36 cellular contexts compared by ENCODE assay signal in the genomic region with DNA sequence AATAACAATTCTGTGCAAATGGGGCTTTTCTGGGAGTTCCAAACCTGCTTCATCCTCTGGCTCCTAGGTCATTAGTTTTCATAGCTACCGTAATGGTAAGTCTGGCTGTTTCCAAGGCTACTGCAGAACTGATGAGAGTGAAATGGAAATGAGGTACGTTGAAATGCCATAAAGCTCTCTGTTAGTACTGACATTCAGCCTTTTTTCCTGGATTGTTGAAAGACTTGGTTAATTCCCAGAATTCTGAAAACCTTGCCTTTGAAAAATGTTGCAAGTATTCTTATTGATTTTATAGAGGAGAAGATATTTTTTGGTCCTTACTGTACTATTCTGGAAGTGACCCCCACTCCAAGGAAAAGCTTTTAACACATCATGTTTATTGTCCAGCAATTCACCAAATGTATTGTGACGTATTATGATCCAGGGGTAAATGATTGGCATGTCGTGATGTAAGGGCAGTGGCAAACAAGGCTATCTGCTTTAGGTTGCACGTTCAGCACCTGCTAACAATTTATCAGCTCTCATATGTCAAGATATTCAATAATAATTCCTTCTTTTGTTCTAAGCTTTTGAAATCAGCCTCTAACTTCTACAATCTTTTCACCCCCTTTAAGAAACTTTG.
"Had no signal": no experiment of that assay in that cellular context is flagged by ENCODE, and none has a peak within 500 bp of the region (broad histone marks: within the 10 kb centered on the region; RNA-seq: fewer than 3 reads in every experiment).

No MANE protein-coding gene starts in this region.

- H3K9me3 ChIP-seq: adrenal gland, body of pancreas, breast epithelium had no signal

- H3K36me3 ChIP-seq: adrenal gland, brain microvascular endothelial cell, breast epithelium had no signal

- H3K4me1 ChIP-seq: body of pancreas, breast epithelium had no signal

- H3K27me3 Mint-ChIP-seq: activated CD4-positive, alpha-beta memory T cell treated with anti-CD3 and anti-CD28 coated beads for 36 hours; activated CD4-positive, alpha-beta T cell treated with anti-CD3 and anti-CD28 coated beads, Interleukin-2, amount 10 ng/mL, durations not matched to agents 24 days and 14 days; activated T-helper 17 cell treated with anti-CD3 and anti-CD28 coated beads, Interleukin-2, amount 50 U/mL, for 72 hours had no signal

- H3K27ac ChIP-seq: adrenal gland, body of pancreas, brain microvascular endothelial cell, breast epithelium, VCaP had no signal

- DNase-seq: activated B cell treated with CpG ODN at 0.5 μM for 24 hours; activated CD4-positive, alpha-beta memory T cell treated with anti-CD3 and anti-CD28 coated beads for 36 hours; activated CD4-positive, alpha-beta T cell treated with anti-CD3 and anti-CD28 coated beads for 4 hours; activated CD4-positive, alpha-beta T cell treated with anti-CD3 and anti-CD28 coated beads, Interleukin-2, amount 10 ng/mL, durations not matched to agents 24 days and 14 days; activated CD4-positive, alpha-beta T cell treated with anti-CD3 and anti-CD28 coated beads, Interleukin-2, amount 50 U/mL, for 1 hour; activated CD4-positive, alpha-beta T cell treated with anti-CD3 and anti-CD28 coated beads, Interleukin-2, amount 50 U/mL, for 4 hours; activated CD4-positive, CD25-positive, alpha-beta regulatory T cell treated with anti-CD3 and anti-CD28 coated beads, Interleukin-2, amount 50 U/mL, for 72 hours; activated CD8-positive, alpha-beta memory T cell treated with anti-CD3 and anti-CD28 coated beads, Interleukin-2, amount 50 U/mL, for 4 hours; activated CD8-positive, alpha-beta T cell treated with anti-CD3 and anti-CD28 coated beads for 36 hours; activated effector memory CD4-positive, alpha-beta T cell treated with anti-CD3 and anti-CD28 coated beads, Interleukin-2, amount 50 U/mL, for 16 hours; activated gamma-delta T cell treated with Interleukin-2 at 50 U/mL for 16 hours; activated naive CD4-positive, alpha-beta T cell; activated naive CD4-positive, alpha-beta T cell treated with anti-CD3 and anti-CD28 coated beads for 36 hours; activated naive CD4-positive, alpha-beta T cell treated with anti-CD3 and anti-CD28 coated beads, Interleukin-2, amount 50 U/mL, for 16 hours; activated naive CD8-positive, alpha-beta T cell treated with anti-CD3 and anti-CD28 coated beads for 36 hours; activated T-cell treated with anti-CD3 and anti-CD28 coated beads for 4 hours; activated T-cell treated with anti-CD3 and anti-CD28 coated beads, Interleukin-2, amount 50 U/mL, for 1 hour; activated T-cell treated with anti-CD3 and anti-CD28 coated beads, Interleukin-2, amount 50 U/mL, for 4 hours; activated T-cell treated with anti-CD3 and anti-CD28 coated beads, Interleukin-2, amount 50 U/mL, for 72 hours; adrenal gland; amniotic stem cell; aorta; body of pancreas; brain microvascular endothelial cell; central memory CD4-positive, alpha-beta T cell; T-helper 2 cell; T-helper 9 cell had no signal

- H3K4me1 Mint-ChIP-seq: activated B cell treated with CpG ODN at 0.5 μM for 24 hours; activated CD4-positive, alpha-beta T cell treated with anti-CD3 and anti-CD28 coated beads, Interleukin-2, amount 10 ng/mL, durations not matched to agents 24 days and 14 days; activated naive CD8-positive, alpha-beta T cell treated with anti-CD3 and anti-CD28 coated beads for 36 hours; activated T-helper 17 cell treated with anti-CD3 and anti-CD28 coated beads, Interleukin-2, amount 50 U/mL, for 72 hours had no signal

- FAIRE-seq: astrocyte, TTC549 had no signal

- ATAC-seq: activated CD8-positive, alpha-beta T cell treated with anti-CD3 and anti-CD28 coated beads for 36 hours; activated naive CD4-positive, alpha-beta T cell treated with anti-CD3 and anti-CD28 coated beads, Interleukin-2, amount 50 U/mL, for 72 hours; activated T-cell treated with anti-CD3 and anti-CD28 coated beads, Interleukin-2, amount 50 U/mL, for 4 hours; activated T-cell treated with anti-CD3 and anti-CD28 coated beads, Interleukin-2, amount 50 U/mL, for 72 hours; activated T-helper 17 cell treated with anti-CD3 and anti-CD28 coated beads, Interleukin-2, amount 50 U/mL, for 72 hours; body of pancreas had no signal

- H3K4me3 Mint-ChIP-seq: activated B cell treated with CpG ODN at 0.5 μM for 24 hours; activated CD4-positive, alpha-beta memory T cell treated with anti-CD3 and anti-CD28 coated beads for 36 hours; activated CD4-positive, alpha-beta T cell treated with anti-CD3 and anti-CD28 coated beads, Interleukin-2, amount 10 ng/mL, durations not matched to agents 24 days and 14 days; activated CD8-positive, alpha-beta T cell treated with anti-CD3 and anti-CD28 coated beads for 36 hours; activated naive CD4-positive, alpha-beta T cell treated with anti-CD3 and anti-CD28 coated beads for 36 hours; activated naive CD8-positive, alpha-beta T cell treated with anti-CD3 and anti-CD28 coated beads for 36 hours; activated T-cell treated with anti-CD3 and anti-CD28 coated beads, Interleukin-2, amount 50 U/mL, for 4 hours; activated T-cell treated with anti-CD3 and anti-CD28 coated beads, Interleukin-2, amount 50 U/mL, for 72 hours; activated T-helper 1 cell treated with anti-CD3 and anti-CD28 coated beads, Interleukin-12 subunit alpha, Interleukin-12 subunit beta, Interleukin-2, Interleukin-4 antibody, amounts not matched to agents 30 ng/mL and 10 ng/mL and 1 ng/mL, durations not matched to agents 14 hours and 24 hours and 36 hours; activated T-helper 17 cell treated with anti-CD3 and anti-CD28 coated beads, Interleukin-2, amount 50 U/mL, for 72 hours; T-helper 1 cell treated with Interleukin-12 subunit alpha and Interleukin-12 subunit beta and Interleukin-4 antibody, amounts not matched to agents 30 μg/mL and 1 μg/mL, for 36 hours; T-helper 2 cell treated with Interferon-gamma antibody and Interleukin-4, amounts not matched to agents 5 μg/mL and 100 μg/mL, for 36 hours had no signal

- H3K36me3 Mint-ChIP-seq: activated CD4-positive, alpha-beta memory T cell treated with anti-CD3 and anti-CD28 coated beads for 36 hours; activated naive CD4-positive, alpha-beta T cell treated with anti-CD3 and anti-CD28 coated beads, Interleukin-2, amount 50 U/mL, for 72 hours; activated naive CD8-positive, alpha-beta T cell treated with anti-CD3 and anti-CD28 coated beads for 36 hours had no signal

- H3K9me3 Mint-ChIP-seq: activated B cell treated with CpG ODN at 0.5 μM for 24 hours; activated CD4-positive, alpha-beta memory T cell treated with anti-CD3 and anti-CD28 coated beads for 36 hours; activated CD4-positive, alpha-beta T cell treated with anti-CD3 and anti-CD28 coated beads, Interleukin-2, amount 10 ng/mL, durations not matched to agents 24 days and 14 days; activated CD8-positive, alpha-beta T cell treated with anti-CD3 and anti-CD28 coated beads for 36 hours; activated naive CD4-positive, alpha-beta T cell treated with anti-CD3 and anti-CD28 coated beads for 36 hours; activated naive CD4-positive, alpha-beta T cell treated with anti-CD3 and anti-CD28 coated beads, Interleukin-2, amount 50 U/mL, for 72 hours; activated naive CD8-positive, alpha-beta T cell treated with anti-CD3 and anti-CD28 coated beads for 36 hours; activated T-cell treated with anti-CD3 and anti-CD28 coated beads, Interleukin-2, amount 50 U/mL, for 4 hours; activated T-cell treated with anti-CD3 and anti-CD28 coated beads, Interleukin-2, amount 50 U/mL, for 72 hours; activated T-helper 1 cell treated with anti-CD3 and anti-CD28 coated beads, Interleukin-12 subunit alpha, Interleukin-12 subunit beta, Interleukin-2, Interleukin-4 antibody, amounts not matched to agents 30 ng/mL and 10 ng/mL and 1 ng/mL, durations not matched to agents 14 hours and 24 hours and 36 hours; activated T-helper 17 cell treated with anti-CD3 and anti-CD28 coated beads, Interleukin-2, amount 50 U/mL, for 72 hours; T-helper 1 cell treated with Interleukin-12 subunit alpha and Interleukin-12 subunit beta and Interleukin-4 antibody, amounts not matched to agents 30 μg/mL and 1 μg/mL, for 36 hours; T-helper 2 cell treated with Interferon-gamma antibody and Interleukin-4, amounts not matched to agents 5 μg/mL and 100 μg/mL, for 36 hours had no signal

- H3K27me3 ChIP-seq: adrenal gland, body of pancreas, brain microvascular endothelial cell, breast epithelium had no signal

- H3K27ac Mint-ChIP-seq: activated B cell treated with CpG ODN at 0.5 μM for 24 hours; activated CD4-positive, alpha-beta memory T cell treated with anti-CD3 and anti-CD28 coated beads for 36 hours; activated CD4-positive, alpha-beta T cell treated with anti-CD3 and anti-CD28 coated beads, Interleukin-2, amount 10 ng/mL, durations not matched to agents 24 days and 14 days; activated CD8-positive, alpha-beta T cell treated with anti-CD3 and anti-CD28 coated beads for 36 hours; activated naive CD4-positive, alpha-beta T cell treated with anti-CD3 and anti-CD28 coated beads for 36 hours; activated naive CD4-positive, alpha-beta T cell treated with anti-CD3 and anti-CD28 coated beads, Interleukin-2, amount 50 U/mL, for 72 hours; activated naive CD8-positive, alpha-beta T cell treated with anti-CD3 and anti-CD28 coated beads for 36 hours; activated T-cell treated with anti-CD3 and anti-CD28 coated beads, Interleukin-2, amount 50 U/mL, for 72 hours; activated T-helper 1 cell treated with anti-CD3 and anti-CD28 coated beads, Interleukin-12 subunit alpha, Interleukin-12 subunit beta, Interleukin-2, Interleukin-4 antibody, amounts not matched to agents 30 ng/mL and 10 ng/mL and 1 ng/mL, durations not matched to agents 14 hours and 24 hours and 36 hours; activated T-helper 17 cell treated with anti-CD3 and anti-CD28 coated beads, Interleukin-2, amount 50 U/mL, for 72 hours; T-helper 1 cell treated with Interleukin-12 subunit alpha and Interleukin-12 subunit beta and Interleukin-4 antibody, amounts not matched to agents 30 μg/mL and 1 μg/mL, for 36 hours; T-helper 2 cell treated with Interferon-gamma antibody and Interleukin-4, amounts not matched to agents 5 μg/mL and 100 μg/mL, for 36 hours had no signal

- H3K4me3 ChIP-seq: adrenal gland, body of pancreas, breast epithelium had no signal
